ENCODE assay signal across 11 cellular contexts in genomic region chr9:76615149-76615548, GRCh38.
DNase-seq lines count a peak whose midpoint lies in the region; ATAC-seq and TF ChIP-seq lines count a peak whose summit lies in the region.
"Had no signal": no experiment of that assay in that cellular context is flagged by ENCODE, and none has a peak within 500 bp of the region (broad histone marks: within the 10 kb centered on the region; RNA-seq: fewer than 3 reads in every experiment).

No MANE protein-coding gene starts in this region.

- H3K27ac Mint-ChIP-seq in nephron progenitor cell = peak overlapping the region; percentile 33

- no peaks in the 10 kb centered on the region for H3K27me3 ChIP-seq in duodenal mucosa (ENCODE audit: control insufficient read depth in 1 of 2, insufficient read depth in 2 of 2, low read length in 2 of 2)
- H3K27me3 ChIP-seq in H7 (ENCODE audit: control insufficient read depth, insufficient read depth, low read length) = no peaks in the 10 kb centered on the region
- no peaks in the 10 kb centered on the region for H3K27me3 ChIP-seq in thyroid gland

- H3K36me3 ChIP-seq in duodenal mucosa (ENCODE audit: control insufficient read depth in 1 of 2, insufficient read depth in 2 of 2, low read length in 2 of 2) (no peaks in the 10 kb centered on the region), H7 (replicated peaks; ENCODE audit: control insufficient read depth, insufficient read depth, low read length) (no peaks in the 10 kb centered on the region), thyroid gland (no peaks in the 10 kb centered on the region)

- H3K27ac ChIP-seq in duodenal mucosa (ENCODE audit: low read depth, low read length) (peak overlapping the region; percentile 64), thyroid gland (no peak overlapping the region)

- peaks cover 42% of the 10 kb centered on the region for H3K4me1 Mint-ChIP-seq in nephron progenitor cell

- no peaks in the 10 kb centered on the region for H3K9me3 Mint-ChIP-seq in nephron progenitor cell

- peak overlapping the region; percentile 52 to 66 for H3K9ac ChIP-seq in duodenal mucosa (ENCODE audit: low read depth in 1 of 2, low read length in 2 of 2)

- DNase-seq in CD1c-positive myeloid dendritic cell (ENCODE audit: extremely low spot score) = peak; percentile 64
- peak; percentile 33 to 46 for DNase-seq in Kasumi-1 (lab: John Stamatoyannopoulos, UW)
- DNase-seq in nephron progenitor cell = no peak
- no peak for DNase-seq in activated CD8-positive, alpha-beta memory T cell treated with anti-CD3 and anti-CD28 coated beads for 24 hours
- no peak for DNase-seq in H7
- DNase-seq in thyroid gland = no peak
- DNase-seq: C1 segment of cervical spinal cord, Karpas-422, left cardiac atrium had no signal

- H3K4me3 Mint-ChIP-seq in nephron progenitor cell = no peak overlapping the region

- H3K4me1 ChIP-seq in duodenal mucosa (ENCODE audit: control insufficient read depth in 1 of 2, insufficient read depth in 2 of 2, low read length in 2 of 2) (peaks cover 53 to 78% of the 10 kb centered on the region in 2 donors), thyroid gland (peaks cover 11 to 33% of the 10 kb centered on the region in 2 donors)

- WGBS in thyroid gland, 2 donors = 66 to 75% methylated on average over 7 of the region's 7 CpGs

- TF ChIP-seq CTCF in nephron progenitor cell (IDR thresholded peaks at IDR 0.05) (no peak), thyroid gland (IDR thresholded peaks at IDR 0.05) (no peak)

- peak overlapping the region; percentile 59 to 63 for H3K4me3 ChIP-seq in duodenal mucosa (ENCODE audit: low read depth in 1 of 2, low read length in 2 of 2)
- H3K4me3 ChIP-seq in H7 (ENCODE audit: insufficient read depth, low read depth, low read length) = no peak overlapping the region
- no peak overlapping the region for H3K4me3 ChIP-seq in thyroid gland (replicated peaks in 1 of 3)

- intact Hi-C loops in thyroid gland (cut with DNase I) = no loop called here

- peaks cover 5% of the 10 kb centered on the region for H3K36me3 Mint-ChIP-seq in nephron progenitor cell (ENCODE audit: low read depth)

- no peaks in the 10 kb centered on the region for H3K27me3 Mint-ChIP-seq in nephron progenitor cell (ENCODE audit: low read depth, poor library complexity)

- no peak for TF ChIP-seq POLR2A in thyroid gland (IDR thresholded peaks at IDR 0.05)

- ATAC-seq in GM21619 (IDR thresholded peaks at IDR 0.05; ENCODE audit: unreplicated experiment) = no peak

- H3K9me3 ChIP-seq in duodenal mucosa (ENCODE audit: control insufficient read depth in 1 of 2, low read length in 2 of 2) (no peaks in the 10 kb centered on the region), thyroid gland (no peaks in the 10 kb centered on the region)

Comparison
In these comparisons a context has a peak if more than half of its experiments do, and no peak if none do; other contexts are left out.
1. DNase-seq: peak in CD1c-positive myeloid dendritic cell (single experiment) and Kasumi-1 (2 of 2); none in nephron progenitor cell (single experiment), activated CD8-positive, alpha-beta memory T cell treated with anti-CD3 and anti-CD28 coated beads for 24 hours (single experiment), H7 (single experiment) and thyroid gland (0 of 2).
2. H3K4me3 ChIP-seq: peak in duodenal mucosa (2 of 2); none in H7 (single experiment) and thyroid gland (0 of 3).